8 cellular contexts compared by ENCODE assay signal in the genomic region with DNA sequence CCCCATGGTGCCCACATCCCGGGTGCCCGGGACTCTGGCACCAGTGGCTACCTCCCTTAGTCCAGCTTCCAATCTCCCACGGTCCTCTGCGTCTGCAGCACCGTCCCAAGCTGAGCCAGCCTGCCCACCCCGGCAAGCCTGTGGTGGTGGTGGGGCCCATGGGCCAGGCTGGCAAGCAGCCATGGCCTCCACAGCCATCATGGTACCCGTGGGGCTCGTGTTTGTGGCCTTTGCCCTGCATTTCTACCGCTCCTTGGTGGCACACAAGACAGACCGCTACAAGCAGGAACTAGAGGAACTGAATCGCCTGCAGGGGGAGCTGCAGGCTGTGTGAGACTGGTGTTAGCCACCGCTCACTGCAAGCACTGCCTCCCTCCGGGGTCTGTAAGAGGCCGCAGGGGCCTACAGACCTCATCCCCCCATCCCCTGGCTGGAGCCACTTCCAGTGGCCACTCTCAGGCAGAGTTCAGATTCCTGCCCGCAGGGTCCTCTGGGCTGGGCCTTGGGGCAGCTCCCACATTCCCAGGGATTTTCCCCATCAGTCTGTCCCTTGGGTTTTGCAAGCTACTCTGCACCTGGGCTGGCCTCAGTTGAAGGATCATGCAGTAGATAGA. TPM values are rescaled to one million over a fixed set of nuclear protein-coding genes. Genes with fewer than 3 reads are reported as not detected.
DNase-seq lines count a peak whose midpoint lies in the region; ATAC-seq lines count a peak whose summit lies in the region.

No MANE protein-coding gene starts in this region.

- H3K36me3 Mint-ChIP-seq in activated CD4-positive, alpha-beta T cell treated with anti-CD3 and anti-CD28 coated beads, Interleukin-2, amount 10 ng/mL, durations not matched to agents 7 days and 5 days (ENCODE audit: low read depth) = peaks cover 12% of the 10 kb centered on the region

- CTCF ChIA-PET in activated CD4-positive, alpha-beta T cell treated with anti-CD3 and anti-CD28 coated beads, Interleukin-2, amount 10 ng/mL, durations not matched to agents 7 days and 5 days (lab: Charles Lee) = interaction anchor here (0.6 to 3.5 kb wide), 22 partner anchors 9 to 915 kb away, joined by 3 to 25 read pairs (median 4); partner anchors contain the start of genes ZNF646 and ZNF668

- no peak for ATAC-seq in GM19463 (IDR thresholded peaks at IDR 0.05; ENCODE audit: unreplicated experiment)

- POLR2A ChIA-PET in activated CD4-positive, alpha-beta T cell treated with anti-CD3 and anti-CD28 coated beads, Interleukin-2, amount 10 ng/mL, durations not matched to agents 7 days and 5 days (lab: Charles Lee) = no interaction called here

- H3K4me1 Mint-ChIP-seq in activated CD4-positive, alpha-beta T cell treated with anti-CD3 and anti-CD28 coated beads, Interleukin-2, amount 10 ng/mL, durations not matched to agents 7 days and 5 days = peaks cover 46% of the 10 kb centered on the region

- no peaks in the 10 kb centered on the region for H3K9me3 Mint-ChIP-seq in activated CD4-positive, alpha-beta T cell treated with anti-CD3 and anti-CD28 coated beads, Interleukin-2, amount 10 ng/mL, durations not matched to agents 7 days and 5 days

- H3K27me3 Mint-ChIP-seq in activated CD4-positive, alpha-beta T cell treated with anti-CD3 and anti-CD28 coated beads, Interleukin-2, amount 10 ng/mL, durations not matched to agents 7 days and 5 days = no peaks in the 10 kb centered on the region

- H3K27ac Mint-ChIP-seq in activated CD4-positive, alpha-beta T cell treated with anti-CD3 and anti-CD28 coated beads, Interleukin-2, amount 10 ng/mL, durations not matched to agents 7 days and 5 days = peak overlapping the region; percentile 31

- no peak overlapping the region for H3K4me3 Mint-ChIP-seq in activated CD4-positive, alpha-beta T cell treated with anti-CD3 and anti-CD28 coated beads, Interleukin-2, amount 10 ng/mL, durations not matched to agents 7 days and 5 days

- DNase-seq in Ammon's horn (ENCODE audit: low spot score) (peak; percentile 81), H4 (ENCODE audit: low spot score) (peak; percentile 44), NCI-H524 treated with DMSO at 0.1 percent for 48 hours (lab: John Stamatoyannopoulos, UW) (peak; percentile 32), dermis microvascular lymphatic vessel endothelial cell (ENCODE audit: low read depth in 2 of 2) (peak; percentile 69 to 88), midbrain (lab: John Stamatoyannopoulos, UW) (peak; percentile 58)
- peak; percentile 71 for DNase-seq in activated CD4-positive, alpha-beta T cell treated with anti-CD3 and anti-CD28 coated beads, Interleukin-2, amount 10 ng/mL, durations not matched to agents 7 days and 5 days
- peak; percentile 54 for DNase-seq in stimulated activated naive CD4-positive, alpha-beta T cell treated with Interleukin-2 at 50 U/mL for 16 hours (lab: John Stamatoyannopoulos, UW)

RNA-seq across cellular contexts. Expression of gene SETD1A, which starts 3.9 kb away (rescaled TPM):
- total RNA-seq in H4 (2014; rRNA removed; shearing (Covaris generic)) = 1.4 and 1.7 TPM in 2 replicates
- 10 to 100 TPM; 26.5 to 26.6 TPM for total RNA-seq in activated CD4-positive, alpha-beta T cell treated with anti-CD3 and anti-CD28 coated beads, Interleukin-2, amount 10 ng/mL, durations not matched to agents 7 days and 5 days
- total RNA-seq in dermis microvascular lymphatic vessel endothelial cell = 1.7 and 4.2 TPM in 2 replicates

RNA-seq across cellular contexts. Expression of gene ORAI3, which starts 4.8 kb away (rescaled TPM):
- total RNA-seq in H4 (2014; rRNA removed; shearing (Covaris generic)) = 30.5 and 43.8 TPM in 2 replicates
- total RNA-seq in activated CD4-positive, alpha-beta T cell treated with anti-CD3 and anti-CD28 coated beads, Interleukin-2, amount 10 ng/mL, durations not matched to agents 7 days and 5 days = 10 to 100 TPM; 18.4 to 19.0 TPM
- total RNA-seq in dermis microvascular lymphatic vessel endothelial cell = 23.7 and 33.6 TPM in 2 replicates

RNA-seq across cellular contexts. Expression of gene FBXL19, which starts 30.2 kb away (rescaled TPM):
- total RNA-seq in H4 (2014; rRNA removed; shearing (Covaris generic)) = 5.0 and 13.8 TPM in 2 replicates
- total RNA-seq in activated CD4-positive, alpha-beta T cell treated with anti-CD3 and anti-CD28 coated beads, Interleukin-2, amount 10 ng/mL, durations not matched to agents 7 days and 5 days = 10 to 100 TPM; 21.7 to 22.4 TPM
- 16.6 and 18.2 TPM in 2 replicates for total RNA-seq in dermis microvascular lymphatic vessel endothelial cell

RNA-seq across cellular contexts. Expression of gene HSD3B7, which starts 31.4 kb away (rescaled TPM):
- total RNA-seq in H4 (2014; rRNA removed; shearing (Covaris generic)) = 0.68 and 1.0 TPM in 2 replicates
- 1 to 10 TPM; 3.4 to 3.5 TPM for total RNA-seq in activated CD4-positive, alpha-beta T cell treated with anti-CD3 and anti-CD28 coated beads, Interleukin-2, amount 10 ng/mL, durations not matched to agents 7 days and 5 days
- 20.8 and 24.7 TPM in 2 replicates for total RNA-seq in dermis microvascular lymphatic vessel endothelial cell

RNA-seq across cellular contexts. Expression of gene STX1B, which starts 56.8 kb away (rescaled TPM):
- total RNA-seq in H4 (2014; rRNA removed; shearing (Covaris generic)) = 0.04 TPM in 1 of 2 replicates, not detected in the other
- 1 to 10 TPM in 1 of 2 experiments, under 1 TPM in 1; 0.62 to 1.1 TPM for total RNA-seq in activated CD4-positive, alpha-beta T cell treated with anti-CD3 and anti-CD28 coated beads, Interleukin-2, amount 10 ng/mL, durations not matched to agents 7 days and 5 days
- total RNA-seq in dermis microvascular lymphatic vessel endothelial cell = 0.26 and 0.38 TPM in 2 replicates
